Comparison of ENCODE assay signal across 12 cellular contexts in genomic region chr2:241611062-241611461, GRCh38. TPM values are rescaled to one million over a fixed set of nuclear protein-coding genes. Genes with fewer than 3 reads are reported as not detected.
DNase-seq lines count a peak whose midpoint lies in the region; ATAC-seq, FAIRE-seq and TF ChIP-seq lines count a peak whose summit lies in the region.
"Had no signal": no experiment of that assay in that cellular context is flagged by ENCODE, and none has a peak within 500 bp of the region (broad histone marks: within the 10 kb centered on the region; RNA-seq: fewer than 3 reads in every experiment).

No MANE protein-coding gene starts in this region.

- no peaks in the 10 kb centered on the region for H3K9me2 ChIP-seq in Karpas-422 (replicated peaks; ENCODE audit: insufficient read depth, low read length)

- 0 out of 2 replicates have a peak overlapping the region, but pooled peaks have one; percentile 57 for H4K8ac ChIP-seq in H1 (ENCODE audit: extremely low read depth, insufficient read depth, low read length)

- FAIRE-seq in H1 (lab: Jason Lieb, UNC) = no peak

- H3K9ac ChIP-seq in BLaER1 treated with 17β-estradiol and CSF1 and Interleukin-3, amounts not matched to agents 10 nM and 100 nM = peak overlapping the region in 7 of 11 experiments; percentile 65 to 88 (median 83); a peak in 8 of 22 replicates
- H3K9ac ChIP-seq in Karpas-422 (ENCODE audit: low read length) = peak overlapping the region; percentile 75
- H3K9ac ChIP-seq in H1 (replicated peaks in 1 of 4; ENCODE audit: extremely low read depth in 1 of 4, low read depth in 3 of 4, low read length in 3 of 4) = no peak overlapping the region; a peak in 1 of 7 replicates
- H3K9ac ChIP-seq in neural progenitor cell = no peak overlapping the region

- POLR2A ChIA-PET in H1 (lab: Charles Lee; ENCODE audit: partially characterized antibody) = interaction anchor here (1.2 to 2.4 kb wide), 8 partner anchors 13 to 295 kb away, joined by 3 to 10 read pairs (median 4); partner anchors contain the start of genes ATG4B, DTYMK, HDLBP and ING5

- no peak overlapping the region for H2AFZ ChIP-seq in Karpas-422 (ENCODE audit: low read length)
- H2AFZ ChIP-seq in H1 (ENCODE audit: low read length) = no peak overlapping the region
- no peak overlapping the region for H2AFZ ChIP-seq in neural progenitor cell (replicated peaks)

- peaks cover 17 to 67% (median 30%) of the 10 kb centered on the region in 11 experiments for H3K36me3 ChIP-seq in BLaER1 treated with 17β-estradiol and CSF1 and Interleukin-3, amounts not matched to agents 10 nM and 100 nM
- H3K36me3 ChIP-seq in Karpas-422 (ENCODE audit: insufficient read depth, low read length) = no peaks in the 10 kb centered on the region
- H3K36me3 ChIP-seq in H1 (ENCODE audit: control insufficient read depth in 2 of 4, insufficient read depth in 4 of 4, low read length in 3 of 4) = peaks cover 0 to 2% (median under 1%) of the 10 kb centered on the region in 4 experiments; a peak in 4 of 8 replicates
- H3K36me3 ChIP-seq in neural progenitor cell = no peaks in the 10 kb centered on the region

- no peak overlapping the region for H3K18ac ChIP-seq in H1 (ENCODE audit: extremely low read depth, low read length)

- no peaks in the 10 kb centered on the region for H3K27me3 ChIP-seq in BLaER1 treated with 17β-estradiol and CSF1 and Interleukin-3, amounts not matched to agents 10 nM and 100 nM
- H3K27me3 ChIP-seq in Karpas-422 (ENCODE audit: low read length) (no peaks in the 10 kb centered on the region), H1 (replicated peaks in 1 of 4; ENCODE audit: control insufficient read depth in 3 of 4, extremely low read depth in 1 of 4, insufficient read depth in 3 of 4, low read length in 3 of 4) (no peaks in the 10 kb centered on the region), neural progenitor cell (no peaks in the 10 kb centered on the region)
- H3K27me3 ChIP-seq: spleen had no signal

- H3K4me1 ChIP-seq in BLaER1 treated with 17β-estradiol and CSF1 and Interleukin-3, amounts not matched to agents 10 nM and 100 nM = peaks cover 27 to 67% (median 56%) of the 10 kb centered on the region in 10 experiments
- H3K4me1 ChIP-seq in Karpas-422 (ENCODE audit: low read length) = peaks cover 16% of the 10 kb centered on the region
- H3K4me1 ChIP-seq in H1 (replicated peaks in 1 of 4; ENCODE audit: control insufficient read depth in 3 of 4, insufficient read depth in 4 of 4, low read length in 3 of 4) = no peaks in the 10 kb centered on the region
- H3K4me1 ChIP-seq in neural progenitor cell = peaks cover 8% of the 10 kb centered on the region

- H2BK15ac ChIP-seq in H1 (ENCODE audit: low read length) = no peak overlapping the region

- peak overlapping the region in 7 of 11 experiments; percentile 30 to 89 (median 80); a peak in 7 of 22 replicates for H3K27ac ChIP-seq in BLaER1 treated with 17β-estradiol and CSF1 and Interleukin-3, amounts not matched to agents 10 nM and 100 nM
- H3K27ac ChIP-seq in Karpas-422 (ENCODE audit: low read length) (no peak overlapping the region), H1 (ENCODE audit: low read depth, low read length) (no peak overlapping the region), neural progenitor cell (no peak overlapping the region)
- H3K27ac ChIP-seq: HL-60 had no signal

- TF ChIP-seq RAD21 in H1 (IDR thresholded peaks at IDR 0.05 in 1 of 2, conservative IDR thresholded peaks at IDR 0.05 in 1 of 2; ENCODE audit: low read depth in 2 of 2, low read length in 2 of 2) = no peak

- TF ChIP-seq CTCF in H1 (IDR thresholded peaks at IDR 0.05; ENCODE audit: control extremely low read depth in 1 of 3, insufficient read depth in 1 of 3, low read depth in 1 of 3, low read length in 3 of 3) (no peak), neural progenitor cell (IDR thresholded peaks at IDR 0.05) (no peak)

- H4K5ac ChIP-seq in H1 (ENCODE audit: insufficient read length, low read depth, low read length) = no peak overlapping the region

- no peak overlapping the region for H2BK12ac ChIP-seq in H1 (ENCODE audit: low read depth, low read length)

- no peak overlapping the region for H2BK20ac ChIP-seq in H1 (ENCODE audit: low read length)

- H3K23ac ChIP-seq in H1 (ENCODE audit: insufficient read length) = no peak overlapping the region

- no peak overlapping the region for H3K56ac ChIP-seq in H1 (replicated peaks; ENCODE audit: insufficient read length, low read depth, low read length)

- H2BK120ac ChIP-seq in H1 (replicated peaks; ENCODE audit: low read depth, low read length) = no peak overlapping the region

- WGBS in H1 (ENCODE audit: extremely low coverage in 1 of 2, insufficient coverage in 1 of 2, insufficient read length in 1 of 2, insufficient replicate concordance in 2 of 2, low coverage in 1 of 2, low lambda C conversion rate in 2 of 2, missing lambda C conversion rate in 1 of 2), 2 experiments = 87% methylated on average over 13 of the region's 13 CpGs; no CpG with 5 or more reads in 1 of the 2 experiments

- H2BK5ac ChIP-seq in H1 (ENCODE audit: low read depth, low read length) = no peak overlapping the region

- peaks cover 4% of the 10 kb centered on the region; the same call in 1 of the 2 replicates for H3K79me1 ChIP-seq in H1 (ENCODE audit: low read depth, low read length)

- peaks cover 2% of the 10 kb centered on the region for H3K27me3 Mint-ChIP-seq in neural progenitor cell (ENCODE audit: insufficient read depth, low read depth)

- peaks cover 4% of the 10 kb centered on the region for H3K36me3 Mint-ChIP-seq in neural progenitor cell

- peaks cover 20 to 95% (median 63%) of the 10 kb centered on the region in 11 experiments; a peak in 20 of 22 replicates for H4K20me1 ChIP-seq in BLaER1 treated with 17β-estradiol and CSF1 and Interleukin-3, amounts not matched to agents 10 nM and 100 nM
- H4K20me1 ChIP-seq in Karpas-422 (ENCODE audit: insufficient read depth, low read depth, low read length) (no peaks in the 10 kb centered on the region), H1 (replicated peaks in 1 of 2; ENCODE audit: control insufficient read depth in 1 of 2, insufficient read depth in 2 of 2, low read length in 2 of 2) (peaks cover 2 to 7% of the 10 kb centered on the region in 2 experiments), neural progenitor cell (ENCODE audit: low read depth) (no peaks in the 10 kb centered on the region)

- TF ChIP-seq POLR2A in H1 (IDR thresholded peaks at IDR 0.05; ENCODE audit: control extremely low read depth in 1 of 2, low read depth in 2 of 2, low read length in 2 of 2) = no peak

- no peak overlapping the region for H4K91ac ChIP-seq in H1 (replicated peaks; ENCODE audit: insufficient read length, low read length)

- H3F3A ChIP-seq in neural progenitor cell (ENCODE audit: low read depth) = peaks cover 4% of the 10 kb centered on the region

- peak overlapping the region; percentile 76 for H3K4me3 Mint-ChIP-seq in neural progenitor cell

- no peak overlapping the region for H3K4me3 ChIP-seq in BLaER1 treated with 17β-estradiol and CSF1 and Interleukin-3, amounts not matched to agents 10 nM and 100 nM
- H3K4me3 ChIP-seq in Karpas-422 (ENCODE audit: low read length) (peak overlapping the region; percentile 71; the same call in 1 of the 2 replicates), H1 (ENCODE audit: extremely low read depth in 1 of 4, insufficient read depth in 2 of 4, low read depth in 3 of 4, low read length in 4 of 4) (peak overlapping the region in 1 of 4 experiments; percentile 63; a peak in 2 of 8 replicates), neural progenitor cell (no peak overlapping the region)

- H3K27ac Mint-ChIP-seq in neural progenitor cell = no peak overlapping the region

- CTCF ChIA-PET in H1 (lab: Charles Lee; ENCODE audit: partially characterized antibody) = interaction anchor here (1.1 to 3.8 kb wide), 4 partner anchors 11 to 101 kb away, joined by 3 to 18 read pairs (median 4); no protein-coding TSS in a partner anchor

- peaks cover 5% of the 10 kb centered on the region; the same call in 1 of the 2 replicates for H3K23me2 ChIP-seq in H1 (ENCODE audit: low read depth, low read length)

- peaks cover 10% of the 10 kb centered on the region for H3K4me1 Mint-ChIP-seq in neural progenitor cell

- H3K4me2 ChIP-seq in BLaER1 treated with 17β-estradiol and CSF1 and Interleukin-3, amounts not matched to agents 10 nM and 100 nM = peak overlapping the region in 10 of 11 experiments; percentile 4 to 100 (median 98); a peak in 13 of 22 replicates
- H3K4me2 ChIP-seq in Karpas-422 (ENCODE audit: low read depth, low read length, poor library complexity, severe bottlenecking) (peak overlapping the region; percentile 93), H1 (ENCODE audit: insufficient read depth in 1 of 2, low read depth in 2 of 2, low read length in 2 of 2) (peak overlapping the region; percentile 58 to 66; a peak in 3 of 4 replicates), neural progenitor cell (peak overlapping the region; percentile 89)

- H3K9me3 Mint-ChIP-seq in neural progenitor cell = no peaks in the 10 kb centered on the region

- H2AK5ac ChIP-seq in H1 (ENCODE audit: low read depth, low read length) = no peak overlapping the region

- H3K14ac ChIP-seq in H1 (ENCODE audit: insufficient read length) = no peak overlapping the region

- DNase-seq in Karpas-422 = no peak
- no peak for DNase-seq in H1 (ENCODE audit: low read depth in 1 of 2, low spot score in 2 of 2)
- no peak for DNase-seq in neural progenitor cell (ENCODE audit: low spot score)
- no peak for DNase-seq in NCI-H1436 treated with DMSO at 0.1 percent for 48 hours (lab: John Stamatoyannopoulos, UW)
- DNase-seq in NCI-H510A treated with DMSO at 0.1 percent for 48 hours (lab: John Stamatoyannopoulos, UW) = no peak
- DNase-seq: dermis blood vessel endothelial cell, NCI-H1417, spleen had no signal

- TF ChIP-seq EP300 in H1 (IDR thresholded peaks at IDR 0.05; ENCODE audit: borderline replicate concordance in 1 of 2, low read depth in 2 of 2, low read length in 2 of 2) = no peak

- no peak overlapping the region for H3K4ac ChIP-seq in H1 (replicated peaks; ENCODE audit: insufficient read length, low read depth, low read length)

- H3K79me2 ChIP-seq in Karpas-422 (ENCODE audit: low read length) = peaks cover 67% of the 10 kb centered on the region
- peaks cover 6 to 26% of the 10 kb centered on the region in 2 experiments for H3K79me2 ChIP-seq in H1 (ENCODE audit: control insufficient read depth in 1 of 2, insufficient read depth in 2 of 2, low read length in 2 of 2)
- H3K79me2 ChIP-seq in neural progenitor cell (ENCODE audit: low read depth) = peaks cover 15% of the 10 kb centered on the region

- H3K9me3 ChIP-seq in BLaER1 treated with 17β-estradiol and CSF1 and Interleukin-3, amounts not matched to agents 10 nM and 100 nM (replicated peaks in 1 of 11) = no peaks in the 10 kb centered on the region
- H3K9me3 ChIP-seq in Karpas-422 (ENCODE audit: low read length) (no peaks in the 10 kb centered on the region), H1 (ENCODE audit: insufficient read depth in 2 of 2, low read depth in 1 of 2, low read length in 1 of 2) (no peaks in the 10 kb centered on the region), neural progenitor cell (ENCODE audit: low read depth) (no peaks in the 10 kb centered on the region)
- H3K9me3 ChIP-seq: spleen had no signal

- ATAC-seq in GM21390 (IDR thresholded peaks at IDR 0.05; ENCODE audit: unreplicated experiment) = no peak
- ATAC-seq in HG03565 (IDR thresholded peaks at IDR 0.05; ENCODE audit: unreplicated experiment) = no peak

RNA-seq across cellular contexts. Expression of gene THAP4, which starts 25.9 kb away (rescaled TPM):
- total RNA-seq in Karpas-422 (2014; rRNA removed; shearing (Covaris generic); ENCODE audit: low replicate concordance) = 45.4 and 107 TPM in 2 replicates
- 78.9 and 82.8 TPM in 2 replicates for total RNA-seq in H1 (2021; fragmentation: NEBNext Ultra II Directional; extraction: Animal tissue kit (Norgen Biotek cat#: 25700))
- polyA plus RNA-seq in H1 (2011; rRNA removed) = 83.6 and 108 TPM in 2 replicates
- polyA plus RNA-seq in H1 (2011; cell fraction: cytosol; rRNA removed) = 75.5 TPM
- 74.2 TPM for polyA plus RNA-seq in H1 (2011; cell fraction: nucleus; rRNA removed)
- 50.6 to 99.7 TPM (median 95.3 TPM) in 4 replicates for polyA plus RNA-seq in H1 (2012, experiment 1 of 2)
- 116 TPM for polyA plus RNA-seq in H1 (2012, experiment 2 of 2)
- polyA plus RNA-seq in H1 (2013, experiment 1 of 2) = 77.0 TPM
- 77.2 TPM for polyA plus RNA-seq in H1 (2013, experiment 2 of 2)
- polyA minus RNA-seq in H1 (2011; rRNA and poly(A)+ RNA removed) = 43.7 and 48.7 TPM in 2 replicates
- 54.7 TPM for polyA minus RNA-seq in H1 (2011; cell fraction: cytosol; rRNA and poly(A)+ RNA removed)
- 25.9 TPM for polyA minus RNA-seq in H1 (2011; cell fraction: nucleus; rRNA and poly(A)+ RNA removed)
- total RNA-seq in neural progenitor cell (ENCODE audit: low replicate concordance) = 25.6 and 43.2 TPM in 2 replicates

RNA-seq across cellular contexts. Expression of gene ATG4B, which starts 26.4 kb away (rescaled TPM):
- 63.9 and 66.6 TPM in 2 replicates for total RNA-seq in Karpas-422 (2014; rRNA removed; shearing (Covaris generic); ENCODE audit: low replicate concordance)
- total RNA-seq in H1 (2021; fragmentation: NEBNext Ultra II Directional; extraction: Animal tissue kit (Norgen Biotek cat#: 25700)) = 93.7 and 103 TPM in 2 replicates
- 155 and 189 TPM in 2 replicates for polyA plus RNA-seq in H1 (2011; rRNA removed)
- 126 TPM for polyA plus RNA-seq in H1 (2011; cell fraction: cytosol; rRNA removed)
- polyA plus RNA-seq in H1 (2011; cell fraction: nucleus; rRNA removed) = 463 TPM
- 95.7 to 118 TPM (median 113 TPM) in 4 replicates for polyA plus RNA-seq in H1 (2012, experiment 1 of 2)
- polyA plus RNA-seq in H1 (2012, experiment 2 of 2) = 126 TPM
- 66.7 TPM for polyA plus RNA-seq in H1 (2013, experiment 1 of 2)
- polyA plus RNA-seq in H1 (2013, experiment 2 of 2) = 63.5 TPM
- 135 and 164 TPM in 2 replicates for polyA minus RNA-seq in H1 (2011; rRNA and poly(A)+ RNA removed)
- 65.7 TPM for polyA minus RNA-seq in H1 (2011; cell fraction: cytosol; rRNA and poly(A)+ RNA removed)
- polyA minus RNA-seq in H1 (2011; cell fraction: nucleus; rRNA and poly(A)+ RNA removed) = 123 TPM
- total RNA-seq in neural progenitor cell (ENCODE audit: low replicate concordance) = 80.7 and 114 TPM in 2 replicates

RNA-seq across cellular contexts. Expression of gene BOK, which starts 52.5 kb away (rescaled TPM):
- not detected in 2 replicates for total RNA-seq in Karpas-422 (2014; rRNA removed; shearing (Covaris generic); ENCODE audit: low replicate concordance)
- total RNA-seq in H1 (2021; fragmentation: NEBNext Ultra II Directional; extraction: Animal tissue kit (Norgen Biotek cat#: 25700)) = 33.7 and 34.7 TPM in 2 replicates
- polyA plus RNA-seq in H1 (2011; rRNA removed) = 37.6 and 47.9 TPM in 2 replicates
- polyA plus RNA-seq in H1 (2011; cell fraction: cytosol; rRNA removed) = 33.5 TPM
- polyA plus RNA-seq in H1 (2011; cell fraction: nucleus; rRNA removed) = 50.2 TPM
- polyA plus RNA-seq in H1 (2012, experiment 1 of 2) = 18.3 to 27.4 TPM (median 25.2 TPM) in 4 replicates
- 30.5 TPM for polyA plus RNA-seq in H1 (2012, experiment 2 of 2)
- 25.1 TPM for polyA plus RNA-seq in H1 (2013, experiment 1 of 2)
- 24.1 TPM for polyA plus RNA-seq in H1 (2013, experiment 2 of 2)
- 14.2 and 14.4 TPM in 2 replicates for polyA minus RNA-seq in H1 (2011; rRNA and poly(A)+ RNA removed)
- 13.2 TPM for polyA minus RNA-seq in H1 (2011; cell fraction: cytosol; rRNA and poly(A)+ RNA removed)
- polyA minus RNA-seq in H1 (2011; cell fraction: nucleus; rRNA and poly(A)+ RNA removed) = 12.3 TPM
- total RNA-seq in neural progenitor cell (ENCODE audit: low replicate concordance) = 2.0 and 5.5 TPM in 2 replicates

Comparison
In these comparisons a context has a peak if more than half of its experiments do, and no peak if none do; other contexts are left out.
1. H3K27ac ChIP-seq: peak in BLaER1 treated with 17β-estradiol and CSF1 and Interleukin-3, amounts not matched to agents 10 nM and 100 nM (7 of 11); none in Karpas-422 (single experiment), H1 (single experiment) and neural progenitor cell (single experiment).
2. H3K9ac ChIP-seq: peak in BLaER1 treated with 17β-estradiol and CSF1 and Interleukin-3, amounts not matched to agents 10 nM and 100 nM (7 of 11) and Karpas-422 (single experiment); none in H1 (0 of 4) and neural progenitor cell (single experiment).
3. Peak in every context shown above with its lines, with median percentiles within 50 percentile points of each other: H3K4me2 ChIP-seq.